Comparison of ENCODE assay signal across 12 cellular contexts in genomic region chr13:67117010-67117550, GRCh38.
"Had no signal": no experiment of that assay in that cellular context is flagged by ENCODE, and none has a peak within 500 bp of the region (broad histone marks: within the 10 kb centered on the region; RNA-seq: fewer than 3 reads in every experiment).

No MANE protein-coding gene starts in this region.

- ATAC-seq: activated CD8-positive, alpha-beta T cell treated with anti-CD3 and anti-CD28 coated beads, Interleukin-2, amount 10 ng/mL, durations not matched to agents 7 days and 5 days; gastrocnemius medialis; right cardiac atrium; stimulated activated effector memory CD8-positive, alpha-beta T cell treated with anti-CD3 and anti-CD28 coated beads, Interleukin-12 subunit alpha, Interleukin-12 subunit beta, amount 100 ng/mL, for 72 hours had no signal

- H3K4me1 Mint-ChIP-seq: stimulated activated effector memory CD8-positive, alpha-beta T cell treated with anti-CD3 and anti-CD28 coated beads, Interleukin-12 subunit alpha, Interleukin-12 subunit beta, amount 100 ng/mL, for 72 hours had no signal

- H3K9me3 Mint-ChIP-seq: dendritic cell treated with granulocyte-macrophage colony-stimulating factor and Interleukin-4, amounts not matched to agents 40 ng/mL and 50 ng/mL, for 4 days; endodermal cell had no signal

- H3K4me3 ChIP-seq: gastrocnemius medialis, left ventricle myocardium inferior had no signal

- H3K27me3 Mint-ChIP-seq: dendritic cell treated with granulocyte-macrophage colony-stimulating factor and Interleukin-4, amounts not matched to agents 40 ng/mL and 50 ng/mL, for 4 days had no signal

- H3K36me3 Mint-ChIP-seq: stimulated activated effector memory CD8-positive, alpha-beta T cell treated with anti-CD3 and anti-CD28 coated beads, Interleukin-12 subunit alpha, Interleukin-12 subunit beta, amount 100 ng/mL, for 72 hours had no signal

- H3K27ac Mint-ChIP-seq: activated CD8-positive, alpha-beta T cell treated with anti-CD3 and anti-CD28 coated beads, Interleukin-2, amount 10 ng/mL, durations not matched to agents 7 days and 5 days; dendritic cell treated with granulocyte-macrophage colony-stimulating factor and Interleukin-4, amounts not matched to agents 40 ng/mL and 50 ng/mL, for 4 days; endodermal cell; stimulated activated effector memory CD8-positive, alpha-beta T cell treated with anti-CD3 and anti-CD28 coated beads, Interleukin-12 subunit alpha, Interleukin-12 subunit beta, amount 100 ng/mL, for 72 hours had no signal

- H3K4me3 Mint-ChIP-seq: activated CD8-positive, alpha-beta T cell treated with anti-CD3 and anti-CD28 coated beads, Interleukin-2, amount 10 ng/mL, durations not matched to agents 7 days and 5 days; dendritic cell treated with granulocyte-macrophage colony-stimulating factor and Interleukin-4, amounts not matched to agents 40 ng/mL and 50 ng/mL, for 4 days; endodermal cell; stimulated activated effector memory CD8-positive, alpha-beta T cell treated with anti-CD3 and anti-CD28 coated beads, Interleukin-12 subunit alpha, Interleukin-12 subunit beta, amount 100 ng/mL, for 72 hours had no signal

- DNase-seq: activated CD8-positive, alpha-beta memory T cell treated with anti-CD3 and anti-CD28 coated beads, Interleukin-2, amount 50 U/mL, for 48 hours; activated CD8-positive, alpha-beta T cell treated with anti-CD3 and anti-CD28 coated beads, Interleukin-2, amount 10 ng/mL, durations not matched to agents 7 days and 5 days; activated naive CD4-positive, alpha-beta T cell treated with Interleukin-2 at 50 U/mL for 16 hours; central memory CD4-positive, alpha-beta T cell; endodermal cell; gastrocnemius medialis; left ventricle myocardium inferior; right cardiac atrium; T-helper 9 cell; trophoblast cell had no signal
